ENCODE assay signal across 27 cellular contexts in genomic region chr20:6606651-6607050, GRCh38.
"Had no signal": no experiment of that assay in that cellular context is flagged by ENCODE, and none has a peak within 500 bp of the region (broad histone marks: within the 10 kb centered on the region; RNA-seq: fewer than 3 reads in every experiment).

No MANE protein-coding gene starts in this region.

- H3K4me1 Mint-ChIP-seq: activated CD8-positive, alpha-beta memory T cell treated with anti-CD3 and anti-CD28 coated beads, Interleukin-2, amount 10 ng/mL, durations not matched to agents 7 days and 5 days; activated naive CD4-positive, alpha-beta T cell treated with anti-CD3 and anti-CD28 coated beads, Interleukin-2, amount 50 U/mL, for 24 hours; T-helper 17 cell; WTC11 had no signal

- H3K36me3 Mint-ChIP-seq: activated CD8-positive, alpha-beta memory T cell treated with anti-CD3 and anti-CD28 coated beads, Interleukin-2, amount 10 ng/mL, durations not matched to agents 7 days and 5 days; activated naive CD4-positive, alpha-beta T cell treated with anti-CD3 and anti-CD28 coated beads, Interleukin-2, amount 50 U/mL, for 24 hours; WTC11 had no signal

- H3K27ac ChIP-seq: breast epithelium had no signal

- H3K9me3 ChIP-seq: breast epithelium, MG63 had no signal

- H3K4me3 Mint-ChIP-seq: activated CD8-positive, alpha-beta memory T cell treated with anti-CD3 and anti-CD28 coated beads, Interleukin-2, amount 10 ng/mL, durations not matched to agents 7 days and 5 days; activated CD8-positive, alpha-beta T cell treated with anti-CD3 and anti-CD28 coated beads, Interleukin-2, amount 10 ng/mL, durations not matched to agents 7 days and 5 days; activated naive CD4-positive, alpha-beta T cell treated with anti-CD3 and anti-CD28 coated beads, Interleukin-2, amount 50 U/mL, for 24 hours; activated T-cell treated with anti-CD3 and anti-CD28 coated beads, Interleukin-2, amount 50 U/mL, for 24 hours; activated T-helper 1 cell treated with anti-CD3 and anti-CD28 coated beads, Interleukin-12 subunit alpha, Interleukin-12 subunit beta, Interleukin-2, Interleukin-4 antibody, amounts not matched to agents 30 ng/mL and 10 ng/mL and 1 ng/mL, durations not matched to agents 14 hours and 24 hours and 36 hours; T-helper 17 cell; WTC11 had no signal

- H3K4me3 ChIP-seq: breast epithelium, MG63 had no signal

- H3K27me3 ChIP-seq: MG63 had no signal

- H3K36me3 ChIP-seq: breast epithelium, MG63 had no signal

- H3K27ac Mint-ChIP-seq: activated CD8-positive, alpha-beta memory T cell treated with anti-CD3 and anti-CD28 coated beads, Interleukin-2, amount 10 ng/mL, durations not matched to agents 7 days and 5 days; activated CD8-positive, alpha-beta T cell treated with anti-CD3 and anti-CD28 coated beads, Interleukin-2, amount 10 ng/mL, durations not matched to agents 7 days and 5 days; activated naive CD4-positive, alpha-beta T cell treated with anti-CD3 and anti-CD28 coated beads, Interleukin-2, amount 50 U/mL, for 24 hours; activated T-cell treated with anti-CD3 and anti-CD28 coated beads, Interleukin-2, amount 50 U/mL, for 24 hours; activated T-helper 1 cell treated with anti-CD3 and anti-CD28 coated beads, Interleukin-12 subunit alpha, Interleukin-12 subunit beta, Interleukin-2, Interleukin-4 antibody, amounts not matched to agents 30 ng/mL and 10 ng/mL and 1 ng/mL, durations not matched to agents 14 hours and 24 hours and 36 hours; T-helper 17 cell; WTC11 had no signal

- DNase-seq: activated CD4-positive, alpha-beta T cell treated with anti-CD3 and anti-CD28 coated beads for 48 hours; activated CD4-positive, alpha-beta T cell treated with anti-CD3 and anti-CD28 coated beads, Interleukin-2, amount 50 U/mL, for 4 hours; activated CD4-positive, CD25-positive, alpha-beta regulatory T cell treated with anti-CD3 and anti-CD28 coated beads, Interleukin-2, amount 50 U/mL, for 72 hours; activated CD8-positive, alpha-beta memory T cell treated with anti-CD3 and anti-CD28 coated beads, Interleukin-2, amount 10 ng/mL, durations not matched to agents 7 days and 5 days; activated CD8-positive, alpha-beta T cell treated with anti-CD3 and anti-CD28 coated beads, Interleukin-2, amount 10 ng/mL, durations not matched to agents 7 days and 5 days; activated effector memory CD4-positive, alpha-beta T cell treated with Interleukin-2 at 50 U/mL for 16 hours; activated naive CD4-positive, alpha-beta T cell; activated T-cell treated with anti-CD3 and anti-CD28 coated beads, Interleukin-2, amount 50 U/mL, for 24 hours; aorta; caudate nucleus; MG63; NCI-H1092 treated with DMSO at 0.1 percent for 48 hours; NCI-H1417 treated with DMSO at 0.1 percent for 48 hours; NCI-H1694; NCI-H2029; NCI-H2107; NCI-H2171 treated with DMSO at 0.1 percent for 48 hours; NCI-H510A treated with DMSO at 0.1 percent for 48 hours; NCI-H69; NK-92 treated with Interleukin-12 subunit alpha and Interleukin-12 subunit beta, amount 100 ng/mL, for 24 hours; SHP77; T-helper 17 cell; T1000 had no signal

- H3K27me3 Mint-ChIP-seq: activated CD8-positive, alpha-beta memory T cell treated with anti-CD3 and anti-CD28 coated beads, Interleukin-2, amount 10 ng/mL, durations not matched to agents 7 days and 5 days; activated T-cell treated with anti-CD3 and anti-CD28 coated beads, Interleukin-2, amount 50 U/mL, for 24 hours; T-helper 17 cell had no signal

- H3K4me1 ChIP-seq: breast epithelium had no signal
